ENCODE assay signal across 1 cellular context in genomic region chr1:196598902-196599301, GRCh38.
TF ChIP-seq lines count a peak whose summit lies in the region.

No MANE protein-coding gene starts in this region.

TF ChIP-seq in SK-N-SH treated with all-trans-retinoic acid at 6 μM for 48 hours, 23 proteins besides CTCF, POLR2A, EP300 and RAD21 (continued from another document):
- no peak for TF ChIP-seq CSRNP3 (CRISPR knock-in tag; IDR thresholded peaks at IDR 0.05)
- no peak for TF ChIP-seq ZNF70 (CRISPR knock-in tag; IDR thresholded peaks at IDR 0.05)
- no peak for TF ChIP-seq CREB5 (CRISPR knock-in tag; IDR thresholded peaks at IDR 0.05; ENCODE audit: low read depth)
- TF ChIP-seq ZFP30 (CRISPR knock-in tag; IDR thresholded peaks at IDR 0.05), result no peak
- no peak for TF ChIP-seq ISL1 (CRISPR knock-in tag; IDR thresholded peaks at IDR 0.05)
- TF ChIP-seq GLIS3 (CRISPR knock-in tag; IDR thresholded peaks at IDR 0.05), result no peak
- TF ChIP-seq OSR1 (CRISPR knock-in tag; IDR thresholded peaks at IDR 0.05), result no peak
- TF ChIP-seq CSDC2 (CRISPR knock-in tag; IDR thresholded peaks at IDR 0.05), result no peak
- no peak for TF ChIP-seq PATZ1 (CRISPR knock-in tag; IDR thresholded peaks at IDR 0.05; ENCODE audit: borderline replicate concordance)
- TF ChIP-seq SNAI2 (CRISPR knock-in tag; IDR thresholded peaks at IDR 0.05), result no peak
- TF ChIP-seq BACH2 (CRISPR knock-in tag; IDR thresholded peaks at IDR 0.05; ENCODE audit: borderline replicate concordance), result no peak
